9 cellular contexts compared by ENCODE assay signal in genomic region chr6:84575264-84575663, GRCh38.
DNase-seq lines count a peak whose midpoint lies in the region; ATAC-seq, FAIRE-seq and TF ChIP-seq lines count a peak whose summit lies in the region.
"Had no signal": no experiment of that assay in that cellular context is flagged by ENCODE, and none has a peak within 500 bp of the region (broad histone marks: within the 10 kb centered on the region; RNA-seq: fewer than 3 reads in every experiment).

No MANE protein-coding gene starts in this region.

- no peak for TF ChIP-seq EP300 in tibial nerve (IDR thresholded peaks at IDR 0.05)

- 33 to 48% methylated on average over 1 of the region's 1 CpG for WGBS in tibial nerve, 2 donors

- peak; percentile 97 for ATAC-seq in GM19372 (IDR thresholded peaks at IDR 0.05; ENCODE audit: low read depth, unreplicated experiment)
- ATAC-seq in HG03066 (IDR thresholded peaks at IDR 0.05; ENCODE audit: low read depth, unreplicated experiment): peak; percentile 85

- TF ChIP-seq POLR2A in GM12892 (IDR thresholded peaks at IDR 0.05; ENCODE audit: low read depth, low read length) (no peak), tibial nerve (IDR thresholded peaks at IDR 0.05) (no peak)

- H3K27me3 ChIP-seq in effector memory CD4-positive, alpha-beta T cell (replicated peaks; ENCODE audit: control insufficient read depth, insufficient read depth, low read length, poor library complexity, severe bottlenecking): no peaks in the 10 kb centered on the region
- H3K27me3 ChIP-seq in tibial nerve: no peaks in the 10 kb centered on the region
- no peaks in the 10 kb centered on the region for H3K27me3 ChIP-seq in right atrium auricular region
- H3K27me3 ChIP-seq: BE2C had no signal

- no peaks in the 10 kb centered on the region for H3K9me3 ChIP-seq in effector memory CD4-positive, alpha-beta T cell (ENCODE audit: control insufficient read depth, low read length)
- H3K9me3 ChIP-seq in tibial nerve: no peaks in the 10 kb centered on the region
- peaks cover 0 to under 1% of the 10 kb centered on the region in 2 donors for H3K9me3 ChIP-seq in right atrium auricular region
- H3K9me3 ChIP-seq: BE2C had no signal

- H3K4me1 ChIP-seq in effector memory CD4-positive, alpha-beta T cell (ENCODE audit: control insufficient read depth, insufficient read depth, low read length, poor library complexity, severe bottlenecking): no peaks in the 10 kb centered on the region
- no peaks in the 10 kb centered on the region for H3K4me1 ChIP-seq in tibial nerve
- no peaks in the 10 kb centered on the region for H3K4me1 ChIP-seq in right atrium auricular region
- H3K4me1 ChIP-seq: BE2C had no signal

- no peak overlapping the region for H3K4me3 ChIP-seq in effector memory CD4-positive, alpha-beta T cell (ENCODE audit: insufficient read depth, low read depth, low read length, poor library complexity, severe bottlenecking)
- no peak overlapping the region for H3K4me3 ChIP-seq in tibial nerve
- no peak overlapping the region for H3K4me3 ChIP-seq in right atrium auricular region

- no peak for TF ChIP-seq CTCF in tibial nerve (IDR thresholded peaks at IDR 0.05)
- no peak for TF ChIP-seq CTCF in right atrium auricular region (IDR thresholded peaks at IDR 0.05)

- H3K36me3 ChIP-seq in effector memory CD4-positive, alpha-beta T cell (ENCODE audit: control insufficient read depth, insufficient read depth, low read length): no peaks in the 10 kb centered on the region
- no peaks in the 10 kb centered on the region for H3K36me3 ChIP-seq in tibial nerve
- no peaks in the 10 kb centered on the region for H3K36me3 ChIP-seq in right atrium auricular region
- H3K36me3 ChIP-seq: BE2C had no signal

- no peak overlapping the region for H3K27ac ChIP-seq in effector memory CD4-positive, alpha-beta T cell (ENCODE audit: insufficient read depth, low read length, poor library complexity, severe bottlenecking)
- H3K27ac ChIP-seq in tibial nerve (no peak overlapping the region), right atrium auricular region (no peak overlapping the region)

- DNase-seq in A172 (ENCODE audit: low spot score): peak; percentile 93
- DNase-seq in RPMI7951 (ENCODE audit: low read depth): peak; percentile 94
- no peak for DNase-seq in GM12892 (ENCODE audit: insufficient read length)
- DNase-seq in effector memory CD4-positive, alpha-beta T cell: no peak
- no peak for DNase-seq in tibial nerve (ENCODE audit: low spot score in 2 of 2)
- no peak for DNase-seq in right atrium auricular region (ENCODE audit: low spot score)
- DNase-seq: BE2C had no signal

- FAIRE-seq in GM12892 (lab: Jason Lieb, UNC): no peak

Comparison
In these comparisons a context has a peak if more than half of its experiments do, and no peak if none do; other contexts are left out.
1. DNase-seq: peak in A172 (single experiment) and RPMI7951 (single experiment); none in GM12892 (single experiment), effector memory CD4-positive, alpha-beta T cell (0 of 3), tibial nerve (0 of 2) and right atrium auricular region (single experiment).